ENCODE assay signal across 14 cellular contexts in genomic region chr11:2799881-2800654, GRCh38.
DNase-seq lines count a peak whose midpoint lies in the region; ATAC-seq, FAIRE-seq and TF ChIP-seq lines count a peak whose summit lies in the region.
"Had no signal": no experiment of that assay in that cellular context is flagged by ENCODE, and none has a peak within 500 bp of the region (broad histone marks: within the 10 kb centered on the region; RNA-seq: fewer than 3 reads in every experiment).

No MANE protein-coding gene starts in this region.

- FAIRE-seq in HepG2 (lab: Jason Lieb, UNC) (no peak), H1 (lab: Jason Lieb, UNC) (no peak)
- FAIRE-seq: GM12878 had no signal

- CTCF ChIA-PET in HepG2 (lab: Yijun Ruan, JAX; ENCODE audit: low intra/inter-chr PET ratio, low total read pairs): no interaction called here
- CTCF ChIA-PET in H1 (lab: Charles Lee; ENCODE audit: partially characterized antibody): interaction anchor here (0.6 to 2.2 kb wide), 3 partner anchors 91 to 369 kb away, joined by 3 to 10 read pairs (median 4); no protein-coding TSS in a partner anchor

- TF ChIP-seq POLR2A in right lobe of liver (IDR thresholded peaks at IDR 0.05) (no peak), HepG2 (IDR thresholded peaks at IDR 0.05; ENCODE audit: insufficient read depth in 1 of 2, low read depth in 2 of 2, low read length in 2 of 2) (no peak), H1 (IDR thresholded peaks at IDR 0.05; ENCODE audit: control extremely low read depth in 1 of 2, low read depth in 2 of 2, low read length in 2 of 2) (no peak)

- H4K20me1 ChIP-seq in HepG2 (ENCODE audit: insufficient read depth, low read length) (no peaks in the 10 kb centered on the region), H1 (replicated peaks in 1 of 2; ENCODE audit: control insufficient read depth in 1 of 2, insufficient read depth in 2 of 2, low read length in 2 of 2) (no peaks in the 10 kb centered on the region), osteoblast (ENCODE audit: insufficient read depth, low read length) (no peaks in the 10 kb centered on the region)

- no peak overlapping the region for H2BK12ac ChIP-seq in H1 (ENCODE audit: low read depth, low read length)

- H3K56ac ChIP-seq in H1 (replicated peaks; ENCODE audit: insufficient read length, low read depth, low read length): no peak overlapping the region

- H3K36me3 ChIP-seq in right lobe of liver (no peaks in the 10 kb centered on the region), HepG2 (replicated peaks in 1 of 2; ENCODE audit: control insufficient read depth in 1 of 2, insufficient read depth in 2 of 2, low read length in 2 of 2) (no peaks in the 10 kb centered on the region), H1 (ENCODE audit: control insufficient read depth in 2 of 4, insufficient read depth in 4 of 4, low read length in 3 of 4) (no peaks in the 10 kb centered on the region), osteoblast (ENCODE audit: insufficient read depth, low read length) (no peaks in the 10 kb centered on the region)

- TF ChIP-seq CTCF in right lobe of liver (IDR thresholded peaks at IDR 0.05) (no peak), HepG2 (CRISPR knock-in tag; IDR thresholded peaks at IDR 0.05) (no peak), H1 (IDR thresholded peaks at IDR 0.05; ENCODE audit: control extremely low read depth in 1 of 3, insufficient read depth in 1 of 3, low read depth in 1 of 3, low read length in 3 of 3) (no peak), osteoblast (IDR thresholded peaks at IDR 0.05; ENCODE audit: extremely low read depth, low read depth, low read length) (no peak)

- BruUV-seq in HepG2 (replicated peaks; lab: Mats Ljungman, UMichigan): no TSS peak

- H3K79me2 ChIP-seq in HepG2 (ENCODE audit: insufficient read depth, low read length) (no peaks in the 10 kb centered on the region), H1 (ENCODE audit: control insufficient read depth in 1 of 2, insufficient read depth in 2 of 2, low read length in 2 of 2) (no peaks in the 10 kb centered on the region), osteoblast (ENCODE audit: insufficient read depth, low read length) (no peaks in the 10 kb centered on the region)
- H3K79me2 ChIP-seq: hepatocyte had no signal

- H3K9ac ChIP-seq in HepG2 (ENCODE audit: insufficient read depth, low read depth, low read length) (no peak overlapping the region), H1 (replicated peaks in 1 of 4; ENCODE audit: extremely low read depth in 1 of 4, low read depth in 3 of 4, low read length in 3 of 4) (no peak overlapping the region)

- H3K27me3 ChIP-seq in right lobe of liver (no peaks in the 10 kb centered on the region), HepG2 (ENCODE audit: control insufficient read depth in 1 of 2, insufficient read depth in 2 of 2, low read length in 2 of 2) (peaks cover 20 to 85% of the 10 kb centered on the region in 2 experiments), H1 (replicated peaks in 1 of 4; ENCODE audit: control insufficient read depth in 3 of 4, extremely low read depth in 1 of 4, insufficient read depth in 3 of 4, low read length in 3 of 4) (peaks cover 0 to 22% (median 12%) of the 10 kb centered on the region in 4 experiments; a peak in 6 of 7 replicates), osteoblast (ENCODE audit: insufficient read depth, low read length) (peaks cover 14% of the 10 kb centered on the region)
- H3K27me3 ChIP-seq: hepatocyte had no signal

- WGBS in right lobe of liver (ENCODE audit: insufficient coverage, low coverage, low lambda C conversion rate, missing lambda C conversion rate): 80% methylated on average over 3 of the region's 15 CpGs
- 55% methylated on average over 6 of the region's 15 CpGs for WGBS in HepG2 (ENCODE audit: low lambda C conversion rate)
- 86% methylated on average over 14 of the region's 15 CpGs; no CpG with 5 or more reads in 1 of the 2 experiments for WGBS in H1 (ENCODE audit: extremely low coverage in 1 of 2, insufficient coverage in 1 of 2, insufficient read length in 1 of 2, insufficient replicate concordance in 2 of 2, low coverage in 1 of 2, low lambda C conversion rate in 2 of 2, missing lambda C conversion rate in 1 of 2), 2 experiments

- no peak overlapping the region for H2BK120ac ChIP-seq in H1 (replicated peaks; ENCODE audit: low read depth, low read length)

- 0 out of 2 replicates have a peak overlapping the region, but pooled peaks have one; percentile 31 for H2BK15ac ChIP-seq in H1 (ENCODE audit: low read length)

- H3K23ac ChIP-seq in H1 (ENCODE audit: insufficient read length): no peak overlapping the region

- H2BK20ac ChIP-seq in H1 (ENCODE audit: low read length): no peak overlapping the region

- intact Hi-C loops in right lobe of liver (cut with DNase I): no loop called here
- intact Hi-C loops in HepG2 (cut with micrococcal nuclease; ENCODE audit: unreplicated experiment): no loop called here

- no peak overlapping the region for H2BK5ac ChIP-seq in H1 (ENCODE audit: low read depth, low read length)

- in situ Hi-C loops in HepG2 (cut with HindIII; ENCODE audit: extremely low pct_ligation_motif_present, low pct_unique_long_range_greater_than_20kb): no loop called here

- H4K5ac ChIP-seq in H1 (ENCODE audit: insufficient read length, low read depth, low read length): no peak overlapping the region

- no peak overlapping the region for H4K8ac ChIP-seq in H1 (ENCODE audit: extremely low read depth, insufficient read depth, low read length)

- H3K27ac ChIP-seq in right lobe of liver (no peak overlapping the region), HepG2 (ENCODE audit: extremely low read length, insufficient read depth, low read length) (no peak overlapping the region), H1 (ENCODE audit: low read depth, low read length) (no peak overlapping the region), osteoblast (ENCODE audit: low read depth, low read length) (no peak overlapping the region)
- H3K27ac ChIP-seq: hepatocyte had no signal

- H3K4me2 ChIP-seq in HepG2 (ENCODE audit: low read depth, low read length): no peak overlapping the region
- H3K4me2 ChIP-seq in H1 (ENCODE audit: insufficient read depth in 1 of 2, low read depth in 2 of 2, low read length in 2 of 2): no peak overlapping the region
- no peak overlapping the region for H3K4me2 ChIP-seq in osteoblast (ENCODE audit: insufficient read depth, low read length)
- H3K4me2 ChIP-seq: hepatocyte had no signal

- H3K23me2 ChIP-seq in H1 (ENCODE audit: low read depth, low read length): peaks cover 4% of the 10 kb centered on the region; the same call in 1 of the 2 replicates

- ATAC-seq in right lobe of liver (no peak), HepG2 (no peak), GM18873 (IDR thresholded peaks at IDR 0.05; ENCODE audit: low FRiP score, unreplicated experiment) (no peak), GM19395 (IDR thresholded peaks at IDR 0.05; ENCODE audit: unreplicated experiment) (no peak)
- ATAC-seq: activated CD4-positive, CD25-positive, alpha-beta regulatory T cell treated with anti-CD3 and anti-CD28 coated beads, Interleukin-2, amount 50 U/mL, for 24 hours; GM12878 had no signal

- H4K91ac ChIP-seq in H1 (replicated peaks; ENCODE audit: insufficient read length, low read length): peak overlapping the region; percentile 15

- DNase-seq in right lobe of liver (peak; percentile 11 to 42 (median 39)), HepG2 (ENCODE audit: low spot score) (no peak), H1 (ENCODE audit: low read depth in 1 of 2, low spot score in 2 of 2) (peak in 1 of 2 experiments; percentile 40), osteoblast (ENCODE audit: insufficient read length, low spot score, missing footprints) (peak; percentile 90), SW480 (ENCODE audit: low spot score) (no peak)
- no peak for DNase-seq in NK-92 treated with Interleukin-12 subunit alpha and Interleukin-12 subunit beta, amount 100 ng/mL, for 24 hours (lab: John Stamatoyannopoulos, UW)
- DNase-seq: activated gamma-delta T cell, DND-41, nucleus accumbens had no signal

- H3K4ac ChIP-seq in H1 (replicated peaks; ENCODE audit: insufficient read length, low read depth, low read length): no peak overlapping the region

- POLR2A ChIA-PET in HepG2 (lab: Yijun Ruan, JAX) (no interaction called here), H1 (lab: Charles Lee; ENCODE audit: partially characterized antibody) (no interaction called here)

- H2AFZ ChIP-seq in HepG2 (ENCODE audit: low read length) (no peak overlapping the region), H1 (ENCODE audit: low read length) (no peak overlapping the region), osteoblast (ENCODE audit: low read length) (no peak overlapping the region)
- H2AFZ ChIP-seq: hepatocyte had no signal

- H2AK5ac ChIP-seq in H1 (ENCODE audit: low read depth, low read length): no peak overlapping the region

- TF ChIP-seq EP300 in HepG2 (IDR thresholded peaks at IDR 0.05; ENCODE audit: low read depth in 2 of 2, low read length in 2 of 2) (no peak), HepG2 (CRISPR knock-in tag; IDR thresholded peaks at IDR 0.05; ENCODE audit: borderline replicate concordance) (no peak), H1 (IDR thresholded peaks at IDR 0.05; ENCODE audit: borderline replicate concordance in 1 of 2, low read depth in 2 of 2, low read length in 2 of 2) (no peak)

- no peak overlapping the region for H3K18ac ChIP-seq in H1 (ENCODE audit: extremely low read depth, low read length)

- no peaks in the 10 kb centered on the region for H3K9me3 ChIP-seq in right lobe of liver
- no peaks in the 10 kb centered on the region for H3K9me3 ChIP-seq in HepG2 (ENCODE audit: low read length)
- peaks cover 0 to 4% of the 10 kb centered on the region in 2 experiments; a peak in 1 of 4 replicates for H3K9me3 ChIP-seq in H1 (ENCODE audit: insufficient read depth in 2 of 2, low read depth in 1 of 2, low read length in 1 of 2)
- no peaks in the 10 kb centered on the region for H3K9me3 ChIP-seq in osteoblast (ENCODE audit: low read depth, low read length)

- H3K4me1 ChIP-seq in right lobe of liver (no peaks in the 10 kb centered on the region), HepG2 (ENCODE audit: insufficient read depth, low read length) (peaks cover 13% of the 10 kb centered on the region; the same call in 1 of the 2 replicates), H1 (replicated peaks in 1 of 4; ENCODE audit: control insufficient read depth in 3 of 4, insufficient read depth in 4 of 4, low read length in 3 of 4) (peaks cover 0 to 1% (median 0%) of the 10 kb centered on the region in 4 experiments; a peak in 3 of 7 replicates), osteoblast (ENCODE audit: insufficient read depth, low read length) (no peaks in the 10 kb centered on the region)

- H3K14ac ChIP-seq in H1 (ENCODE audit: insufficient read length): no peak overlapping the region

- H3K79me1 ChIP-seq in H1 (ENCODE audit: low read depth, low read length): no peaks in the 10 kb centered on the region

- H3K4me3 ChIP-seq in right lobe of liver (no peak overlapping the region), HepG2 (replicated peaks in 1 of 3; ENCODE audit: insufficient read depth in 1 of 3, low read depth in 2 of 3, low read length in 3 of 3) (no peak overlapping the region), H1 (ENCODE audit: extremely low read depth in 1 of 4, insufficient read depth in 2 of 4, low read depth in 3 of 4, low read length in 4 of 4) (no peak overlapping the region), osteoblast (ENCODE audit: insufficient read depth, low read length) (no peak overlapping the region)
- H3K4me3 ChIP-seq: GM12878, hepatocyte had no signal

- TF ChIP-seq RAD21 in HepG2 (CRISPR knock-in tag; IDR thresholded peaks at IDR 0.05) (no peak), H1 (IDR thresholded peaks at IDR 0.05 in 1 of 2, conservative IDR thresholded peaks at IDR 0.05 in 1 of 2; ENCODE audit: low read depth in 2 of 2, low read length in 2 of 2) (no peak)

Comparison
In these comparisons a context has a peak if more than half of its experiments do, and no peak if none do; other contexts are left out.
1. DNase-seq: peak in right lobe of liver (3 of 3) and osteoblast (single experiment); none in HepG2 (single experiment), NK-92 treated with Interleukin-12 subunit alpha and Interleukin-12 subunit beta, amount 100 ng/mL, for 24 hours (single experiment) and SW480 (single experiment).